ENCODE assay signal across 18 cellular contexts in genomic region chr1:53643881-53644390, GRCh38.
A peak's percentile ranks its signal among the peaks of the same experiment; 100 is the strongest.
DNase-seq lines count a peak whose midpoint lies in the region; ATAC-seq, FAIRE-seq and TF ChIP-seq lines count a peak whose summit lies in the region.
"Had no signal": no experiment of that assay in that cellular context is flagged by ENCODE, and none has a peak within 500 bp of the region (broad histone marks: within the 10 kb centered on the region; RNA-seq: fewer than 3 reads in every experiment).

No MANE protein-coding gene starts in this region.

- in situ Hi-C loops in HepG2 (cut with HindIII; ENCODE audit: extremely low pct_ligation_motif_present, low pct_unique_long_range_greater_than_20kb): no loop called here

- intact Hi-C loops in right lobe of liver (cut with DNase I) (no loop called here), HepG2 (cut with micrococcal nuclease; ENCODE audit: unreplicated experiment) (no loop called here), sciatic nerve (cut with DNase I) (no loop called here)

- H3K27me3 ChIP-seq in right lobe of liver (no peaks in the 10 kb centered on the region), HepG2 (ENCODE audit: control insufficient read depth in 1 of 2, insufficient read depth in 2 of 2, low read length in 2 of 2) (peaks cover 0 to 37% of the 10 kb centered on the region in 2 experiments; a peak in 4 of 5 replicates), endodermal cell (ENCODE audit: control insufficient read depth, insufficient read depth, low read length, poor library complexity, severe bottlenecking) (no peaks in the 10 kb centered on the region), hepatocyte (no peaks in the 10 kb centered on the region)
- H3K27me3 ChIP-seq: BE2C, Peyer's patch had no signal

- no peaks in the 10 kb centered on the region for H3K9me3 Mint-ChIP-seq in endodermal cell

- no peak for TF ChIP-seq POLR2A in right lobe of liver (IDR thresholded peaks at IDR 0.05)
- TF ChIP-seq POLR2A in HepG2 (IDR thresholded peaks at IDR 0.05; ENCODE audit: insufficient read depth in 1 of 2, low read depth in 2 of 2, low read length in 2 of 2): no peak

- H3K36me3 Mint-ChIP-seq in endodermal cell (ENCODE audit: low read depth): no peaks in the 10 kb centered on the region
- H3K36me3 Mint-ChIP-seq: CD4-positive, CD25-positive, alpha-beta regulatory T cell had no signal

- peak overlapping the region; percentile 18 for H3K27ac Mint-ChIP-seq in endodermal cell
- H3K27ac Mint-ChIP-seq: CD4-positive, CD25-positive, alpha-beta regulatory T cell had no signal

- TF ChIP-seq RAD21 in HepG2 (CRISPR knock-in tag; IDR thresholded peaks at IDR 0.05): no peak

- WGBS in right lobe of liver (ENCODE audit: insufficient coverage, low coverage, low lambda C conversion rate, missing lambda C conversion rate): 67% methylated on average over 1 of the region's 4 CpGs
- WGBS in HepG2 (ENCODE audit: low lambda C conversion rate): 16% methylated on average over 4 of the region's 4 CpGs
- WGBS in endodermal cell (ENCODE audit: insufficient coverage in 1 of 2, insufficient read length in 1 of 2), 2 experiments: 92 to 93% methylated on average over 3 to 4 of the region's 4 CpGs
- WGBS in hepatocyte (ENCODE audit: low lambda C conversion rate, missing lambda C conversion rate): 81% methylated on average over 4 of the region's 4 CpGs

- POLR2A ChIA-PET in HepG2 (lab: Yijun Ruan, JAX): no interaction called here

- no peaks in the 10 kb centered on the region for H3K9me3 ChIP-seq in right lobe of liver
- H3K9me3 ChIP-seq in HepG2 (ENCODE audit: low read length): no peaks in the 10 kb centered on the region
- H3K9me3 ChIP-seq in endodermal cell (ENCODE audit: control insufficient read depth, low read length): no peaks in the 10 kb centered on the region
- H3K9me3 ChIP-seq in hepatocyte (ENCODE audit: low read depth): no peaks in the 10 kb centered on the region
- H3K9me3 ChIP-seq: BE2C, Peyer's patch had no signal

- H3K9me2 ChIP-seq in hepatocyte (replicated peaks; ENCODE audit: insufficient read depth): no peaks in the 10 kb centered on the region

- H3K27me3 Mint-ChIP-seq in endodermal cell (ENCODE audit: insufficient read depth): peaks cover 6% of the 10 kb centered on the region

- H3K4me1 Mint-ChIP-seq in endodermal cell: peaks cover 18% of the 10 kb centered on the region
- H3K4me1 Mint-ChIP-seq: CD4-positive, CD25-positive, alpha-beta regulatory T cell had no signal

- CTCF ChIA-PET in HepG2 (lab: Yijun Ruan, JAX; ENCODE audit: low intra/inter-chr PET ratio, low total read pairs): no interaction called here

- H3K79me2 ChIP-seq in HepG2 (ENCODE audit: insufficient read depth, low read length): no peaks in the 10 kb centered on the region
- H3K79me2 ChIP-seq in hepatocyte: no peaks in the 10 kb centered on the region

- H3K36me3 ChIP-seq in right lobe of liver: no peaks in the 10 kb centered on the region
- H3K36me3 ChIP-seq in HepG2 (replicated peaks in 1 of 2; ENCODE audit: control insufficient read depth in 1 of 2, insufficient read depth in 2 of 2, low read length in 2 of 2): no peaks in the 10 kb centered on the region
- no peaks in the 10 kb centered on the region for H3K36me3 ChIP-seq in endodermal cell (ENCODE audit: control insufficient read depth, insufficient read depth, low read length)
- no peaks in the 10 kb centered on the region for H3K36me3 ChIP-seq in hepatocyte (replicated peaks; ENCODE audit: insufficient read depth, low read depth)
- H3K36me3 ChIP-seq: BE2C, Peyer's patch had no signal

- H3K9ac ChIP-seq in HepG2 (ENCODE audit: insufficient read depth, low read depth, low read length): no peak overlapping the region
- H3K9ac ChIP-seq in endodermal cell (ENCODE audit: extremely low read depth, low read length, poor library complexity, severe bottlenecking): no peak overlapping the region

- no peak overlapping the region for H3K4me3 Mint-ChIP-seq in endodermal cell
- H3K4me3 Mint-ChIP-seq: CD4-positive, CD25-positive, alpha-beta regulatory T cell had no signal

- H2AFZ ChIP-seq in HepG2 (ENCODE audit: low read length): no peak overlapping the region
- no peak overlapping the region for H2AFZ ChIP-seq in hepatocyte

- TF ChIP-seq EP300 in HepG2 (IDR thresholded peaks at IDR 0.05; ENCODE audit: low read depth in 2 of 2, low read length in 2 of 2) (no peak), HepG2 (CRISPR knock-in tag; IDR thresholded peaks at IDR 0.05; ENCODE audit: borderline replicate concordance) (no peak)

- no peak for FAIRE-seq in HepG2 (lab: Jason Lieb, UNC)
- FAIRE-seq: GM19239 had no signal

- H3K4me1 ChIP-seq in right lobe of liver: no peaks in the 10 kb centered on the region
- no peaks in the 10 kb centered on the region for H3K4me1 ChIP-seq in HepG2 (ENCODE audit: insufficient read depth, low read length)
- H3K4me1 ChIP-seq in endodermal cell (ENCODE audit: control insufficient read depth, insufficient read depth, low read length): peaks cover 7% of the 10 kb centered on the region
- peaks cover 16% of the 10 kb centered on the region for H3K4me1 ChIP-seq in hepatocyte (ENCODE audit: insufficient read depth)
- H3K4me1 ChIP-seq: BE2C, Peyer's patch had no signal

- H3K4me3 ChIP-seq in right lobe of liver: no peak overlapping the region
- H3K4me3 ChIP-seq in HepG2 (replicated peaks in 1 of 3; ENCODE audit: insufficient read depth in 1 of 3, low read depth in 2 of 3, low read length in 3 of 3): no peak overlapping the region
- no peak overlapping the region for H3K4me3 ChIP-seq in endodermal cell (ENCODE audit: low read length)
- H3K4me3 ChIP-seq in hepatocyte: no peak overlapping the region
- H3K4me3 ChIP-seq: Peyer's patch had no signal

- no peak for ATAC-seq in right lobe of liver
- no peak for ATAC-seq in HepG2
- no peak for ATAC-seq in sciatic nerve

- TF ChIP-seq CTCF in right lobe of liver (IDR thresholded peaks at IDR 0.05) (no peak), HepG2 (CRISPR knock-in tag; IDR thresholded peaks at IDR 0.05) (no peak), endodermal cell (conservative IDR thresholded peaks at IDR 0.05) (no peak), hepatocyte (IDR thresholded peaks at IDR 0.05; ENCODE audit: poor library complexity) (no peak)

- DNase-seq in right lobe of liver (peak in 2 of 3 donors; percentile 11 to 30), HepG2 (ENCODE audit: low spot score) (no peak), endodermal cell (peak; percentile 36), sciatic nerve (ENCODE audit: low spot score) (peak; percentile 31), NCI-H524 treated with DMSO at 0.1 percent for 48 hours (lab: John Stamatoyannopoulos, UW) (no peak), hepatocyte (ENCODE audit: low spot score) (no peak)
- no peak for DNase-seq in activated CD8-positive, alpha-beta memory T cell treated with anti-CD3 and anti-CD28 coated beads for 24 hours
- DNase-seq: BE2C; CD4-positive, CD25-positive, alpha-beta regulatory T cell; EL; GF-D8; Kasumi-1; NCI-H1694; NCI-H2081 treated with DMSO at 0.1 percent for 48 hours; NCI-H2171 treated with DMSO at 0.1 percent for 48 hours; NCI-H526 had no signal

- H3K27ac ChIP-seq in right lobe of liver (no peak overlapping the region), HepG2 (ENCODE audit: extremely low read length, insufficient read depth, low read length) (no peak overlapping the region), endodermal cell (ENCODE audit: low read depth, low read length) (no peak overlapping the region), hepatocyte (no peak overlapping the region)
- H3K27ac ChIP-seq: Peyer's patch had no signal

- no TSS peak for BruUV-seq in HepG2 (replicated peaks; lab: Mats Ljungman, UMichigan)

- H4K20me1 ChIP-seq in HepG2 (ENCODE audit: insufficient read depth, low read length): no peaks in the 10 kb centered on the region
- H4K20me1 ChIP-seq in hepatocyte (ENCODE audit: insufficient read depth, poor library complexity, severe bottlenecking): no peaks in the 10 kb centered on the region

- no peak overlapping the region for H3K4me2 ChIP-seq in HepG2 (ENCODE audit: low read depth, low read length)
- no peak overlapping the region for H3K4me2 ChIP-seq in hepatocyte

TF ChIP-seq in HepG2, 621 proteins besides CTCF, POLR2A, EP300 and RAD21:
- TF ChIP-seq ZNF660 (CRISPR knock-in tag; IDR thresholded peaks at IDR 0.05; ENCODE audit: borderline replicate concordance, low read depth): no peak

Comparison
In these comparisons a context has a peak if more than half of its experiments do, and no peak if none do; other contexts are left out.
1. DNase-seq: peak in right lobe of liver (2 of 3), endodermal cell (single experiment) and sciatic nerve (single experiment); none in HepG2 (single experiment), NCI-H524 treated with DMSO at 0.1 percent for 48 hours (single experiment), hepatocyte (single experiment) and activated CD8-positive, alpha-beta memory T cell treated with anti-CD3 and anti-CD28 coated beads for 24 hours (single experiment).